Comparison of ENCODE assay signal across 31 cellular contexts in genomic region chr11:107722671-107723070, GRCh38. TPM values are rescaled to one million over a fixed set of nuclear protein-coding genes. Genes with fewer than 3 reads are reported as not detected.
"Had no signal": no experiment of that assay in that cellular context is flagged by ENCODE, and none has a peak within 500 bp of the region (broad histone marks: within the 10 kb centered on the region; RNA-seq: fewer than 3 reads in every experiment).

No MANE protein-coding gene starts in this region.

- DNase-seq: activated CD4-positive, alpha-beta memory T cell treated with anti-CD3 and anti-CD28 coated beads, Interleukin-2, amount 10 ng/mL, durations not matched to agents 7 days and 5 days; activated CD4-positive, alpha-beta T cell treated with anti-CD3 and anti-CD28 coated beads for 1 hour; activated CD4-positive, alpha-beta T cell treated with anti-CD3 and anti-CD28 coated beads for 48 hours; activated CD4-positive, CD25-positive, alpha-beta regulatory T cell; activated CD8-positive, alpha-beta memory T cell treated with anti-CD3 and anti-CD28 coated beads for 24 hours; activated CD8-positive, alpha-beta memory T cell treated with anti-CD3 and anti-CD28 coated beads, Interleukin-2, amount 10 ng/mL, durations not matched to agents 7 days and 5 days; activated CD8-positive, alpha-beta memory T cell treated with anti-CD3 and anti-CD28 coated beads, Interleukin-2, amount 50 U/mL, for 48 hours; activated effector memory CD4-positive, alpha-beta T cell treated with Interleukin-2 at 50 U/mL for 16 hours; activated naive CD4-positive, alpha-beta T cell; activated naive CD4-positive, alpha-beta T cell treated with anti-CD3 and anti-CD28 coated beads, Interleukin-2, amount 50 U/mL, for 16 hours; activated naive CD8-positive, alpha-beta T cell treated with anti-CD3 and anti-CD28 coated beads for 36 hours; activated T-cell treated with anti-CD3 and anti-CD28 coated beads, Interleukin-2, amount 50 U/mL, for 48 hours; amniotic stem cell; aorta; NCI-H1105; NCI-H1417 treated with DMSO at 0.1 percent for 48 hours; NCI-H1930; NCI-H2227 treated with DMSO at 0.1 percent for 48 hours; NCI-H524 treated with DMSO at 0.1 percent for 48 hours; NK-92 treated with Interleukin-12 subunit alpha and Interleukin-12 subunit beta, amount 100 ng/mL, for 24 hours; PC-3; Right ventricle myocardium superior; T1000; WERI-Rb-1 had no signal

- H3K4me1 Mint-ChIP-seq: activated CD4-positive, alpha-beta memory T cell treated with anti-CD3 and anti-CD28 coated beads, Interleukin-2, amount 10 ng/mL, durations not matched to agents 7 days and 5 days; activated CD8-positive, alpha-beta memory T cell treated with anti-CD3 and anti-CD28 coated beads, Interleukin-2, amount 10 ng/mL, durations not matched to agents 7 days and 5 days; activated naive CD8-positive, alpha-beta T cell treated with anti-CD3 and anti-CD28 coated beads for 36 hours; central memory CD8-positive, alpha-beta T cell had no signal

- H3K36me3 Mint-ChIP-seq: activated CD8-positive, alpha-beta memory T cell treated with anti-CD3 and anti-CD28 coated beads, Interleukin-2, amount 10 ng/mL, durations not matched to agents 7 days and 5 days; activated naive CD8-positive, alpha-beta T cell treated with anti-CD3 and anti-CD28 coated beads for 36 hours had no signal

- H3K27ac Mint-ChIP-seq: activated CD4-positive, alpha-beta memory T cell treated with anti-CD3 and anti-CD28 coated beads, Interleukin-2, amount 10 ng/mL, durations not matched to agents 7 days and 5 days; activated CD8-positive, alpha-beta memory T cell treated with anti-CD3 and anti-CD28 coated beads, Interleukin-2, amount 10 ng/mL, durations not matched to agents 7 days and 5 days; activated naive CD8-positive, alpha-beta T cell treated with anti-CD3 and anti-CD28 coated beads for 36 hours had no signal

- H3K4me3 Mint-ChIP-seq: activated CD4-positive, alpha-beta memory T cell treated with anti-CD3 and anti-CD28 coated beads, Interleukin-2, amount 10 ng/mL, durations not matched to agents 7 days and 5 days; activated CD8-positive, alpha-beta memory T cell treated with anti-CD3 and anti-CD28 coated beads, Interleukin-2, amount 10 ng/mL, durations not matched to agents 7 days and 5 days; activated naive CD8-positive, alpha-beta T cell treated with anti-CD3 and anti-CD28 coated beads for 36 hours; central memory CD8-positive, alpha-beta T cell had no signal

- H3K27me3 ChIP-seq: cardiac muscle cell had no signal

- H3K27ac ChIP-seq: cardiac muscle cell, KMS-11, SK-N-MC, WERI-Rb-1 had no signal

- H3K36me3 ChIP-seq: cardiac muscle cell, WERI-Rb-1 had no signal

- H3K9me3 Mint-ChIP-seq: activated CD4-positive, alpha-beta memory T cell treated with anti-CD3 and anti-CD28 coated beads, Interleukin-2, amount 10 ng/mL, durations not matched to agents 7 days and 5 days; activated naive CD8-positive, alpha-beta T cell treated with anti-CD3 and anti-CD28 coated beads for 36 hours; central memory CD8-positive, alpha-beta T cell had no signal

- H3K4me3 ChIP-seq: cardiac muscle cell, SK-N-MC had no signal

- H3K9ac ChIP-seq: KMS-11 had no signal

- H3K4me2 ChIP-seq: KMS-11 had no signal

RNA-seq across cellular contexts. Expression of gene SLN, which starts 10.8 kb away (rescaled TPM):
- total RNA-seq: activated CD4-positive, alpha-beta memory T cell treated with anti-CD3 and anti-CD28 coated beads, Interleukin-2, amount 10 ng/mL, durations not matched to agents 7 days and 5 days; activated CD8-positive, alpha-beta memory T cell treated with anti-CD3 and anti-CD28 coated beads, Interleukin-2, amount 10 ng/mL, durations not matched to agents 7 days and 5 days; activated naive CD8-positive, alpha-beta T cell treated with anti-CD3 and anti-CD28 coated beads for 36 hours; cardiac muscle cell; M059J; T-helper 1 cell treated with Interleukin-12 subunit alpha and Interleukin-12 subunit beta and Interleukin-4 antibody, amounts not matched to agents 30 ng/mL and 1 ng/mL, for 36 hours; T-helper 2 cell treated with Interferon-gamma antibody and Interleukin-4, amounts not matched to agents 100 ng/mL and 5 ng/mL, for 36 hours had no signal
- polyA plus RNA-seq: aorta had no signal
